14 cellular contexts compared by ENCODE assay signal in genomic region chr6:169249057-169249456, GRCh38. TPM values are rescaled to one million over a fixed set of nuclear protein-coding genes. Genes with fewer than 3 reads are reported as not detected.
"Had no signal": no experiment of that assay in that cellular context is flagged by ENCODE, and none has a peak within 500 bp of the region (broad histone marks: within the 10 kb centered on the region; RNA-seq: fewer than 3 reads in every experiment).

No MANE protein-coding gene starts in this region.

- H3K36me3 ChIP-seq: breast epithelium, prostate gland had no signal

- FAIRE-seq: endometrium, kidney had no signal

- ATAC-seq: left ventricle myocardium superior had no signal

- DNase-seq: activated CD4-positive, CD25-positive, alpha-beta regulatory T cell treated with anti-CD3 and anti-CD28 coated beads, Interleukin-2, amount 50 U/mL, for 72 hours; activated naive CD8-positive, alpha-beta T cell treated with anti-CD3 and anti-CD28 coated beads, Interleukin-2, amount 10 ng/mL, durations not matched to agents 7 days and 5 days; kidney; left ventricle myocardium superior; occipital lobe; right cardiac atrium had no signal

- H3K4me3 ChIP-seq: prostate gland, smooth muscle cell, tibial nerve had no signal

- H3K4me2 ChIP-seq: smooth muscle cell had no signal

- H3K27ac ChIP-seq: prostate gland had no signal

- H3K4me1 ChIP-seq: breast epithelium, prostate gland had no signal

- H3K27me3 ChIP-seq: ascending aorta had no signal

- H3K9me3 ChIP-seq: ascending aorta, breast epithelium, prostate gland, tibial nerve had no signal

RNA-seq across cellular contexts. Expression of gene THBS2, which starts 4.6 kb away (rescaled TPM):
- total RNA-seq: activated CD8-positive, alpha-beta memory T cell treated with anti-CD3 and anti-CD28 coated beads for 36 hours; activated naive CD8-positive, alpha-beta T cell treated with anti-CD3 and anti-CD28 coated beads, Interleukin-2, amount 10 ng/mL, durations not matched to agents 7 days and 5 days; activated T-helper 1 cell treated with anti-CD3 and anti-CD28 coated beads, Interleukin-12 subunit alpha, Interleukin-12 subunit beta, Interleukin-2, Interleukin-4 antibody, amounts not matched to agents 30 ng/mL and 10 ng/mL and 1 ng/mL, durations not matched to agents 14 hours and 24 hours and 36 hours had no signal
